Comparison of ENCODE assay signal across 1 cellular context in the genomic region with DNA sequence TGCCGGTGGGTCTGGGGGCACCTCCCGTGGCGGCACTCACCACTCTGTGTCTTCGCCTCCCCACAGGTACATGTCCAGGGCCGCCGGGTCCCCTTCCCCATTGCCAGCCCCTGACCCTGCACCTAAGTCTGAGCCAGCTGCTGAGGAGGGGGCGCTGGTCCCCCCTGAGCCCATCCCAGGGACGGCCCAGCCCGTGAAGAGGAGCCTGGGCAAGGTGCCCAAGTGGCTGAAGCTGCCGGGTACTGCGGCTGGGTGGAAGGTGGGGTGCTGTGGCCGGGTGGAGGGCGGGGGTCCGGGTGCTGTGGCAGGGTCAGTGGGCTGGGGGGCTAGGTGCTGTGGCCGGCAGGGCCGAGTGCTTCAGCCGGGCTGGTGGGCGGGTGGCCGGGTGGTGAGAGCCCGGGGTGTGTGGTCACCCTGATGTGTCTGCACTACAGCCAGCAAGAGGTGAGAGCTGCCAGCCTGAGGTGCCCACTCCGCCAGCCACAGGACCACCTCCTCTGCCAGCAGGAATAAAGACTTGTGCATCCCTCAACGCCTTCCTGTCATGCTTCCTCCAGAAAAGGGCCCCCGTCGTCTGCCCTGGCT.
TF ChIP-seq lines count a peak whose summit lies in the region.

No MANE protein-coding gene starts in this region.

TF ChIP-seq in HCT116, 20 proteins besides CTCF, POLR2A, EP300 and RAD21:
- TF ChIP-seq, protein P1, sequence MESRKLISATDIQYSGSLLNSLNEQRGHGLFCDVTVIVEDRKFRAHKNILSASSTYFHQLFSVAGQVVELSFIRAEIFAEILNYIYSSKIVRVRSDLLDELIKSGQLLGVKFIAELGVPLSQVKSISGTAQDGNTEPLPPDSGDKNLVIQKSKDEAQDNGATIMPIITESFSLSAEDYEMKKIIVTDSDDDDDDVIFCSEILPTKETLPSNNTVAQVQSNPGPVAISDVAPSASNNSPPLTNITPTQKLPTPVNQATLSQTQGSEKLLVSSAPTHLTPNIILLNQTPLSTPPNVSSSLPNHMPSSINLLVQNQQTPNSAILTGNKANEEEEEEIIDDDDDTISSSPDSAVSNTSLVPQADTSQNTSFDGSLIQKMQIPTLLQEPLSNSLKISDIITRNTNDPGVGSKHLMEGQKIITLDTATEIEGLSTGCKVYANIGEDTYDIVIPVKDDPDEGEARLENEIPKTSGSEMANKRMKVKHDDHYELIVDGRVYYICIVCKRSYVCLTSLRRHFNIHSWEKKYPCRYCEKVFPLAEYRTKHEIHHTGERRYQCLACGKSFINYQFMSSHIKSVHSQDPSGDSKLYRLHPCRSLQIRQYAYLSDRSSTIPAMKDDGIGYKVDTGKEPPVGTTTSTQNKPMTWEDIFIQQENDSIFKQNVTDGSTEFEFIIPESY (IDR thresholded peaks at IDR 0.05; ENCODE audit: extremely low read depth, insufficient replicate concordance, low read length) = no peak
- no peak for TF ChIP-seq YY1 (IDR thresholded peaks at IDR 0.05; ENCODE audit: extremely low read depth, insufficient replicate concordance, low read depth, low read length)
- no peak for TF ChIP-seq TCF7L2 (IDR thresholded peaks at IDR 0.05; ENCODE audit: borderline replicate concordance, extremely low read depth, insufficient read depth, insufficient read length)
- no peak for TF ChIP-seq EGR1 (IDR thresholded peaks at IDR 0.05; ENCODE audit: low read depth)
- no peak for TF ChIP-seq CEBPB (IDR thresholded peaks at IDR 0.05; ENCODE audit: low read depth)
- TF ChIP-seq, protein P2, sequence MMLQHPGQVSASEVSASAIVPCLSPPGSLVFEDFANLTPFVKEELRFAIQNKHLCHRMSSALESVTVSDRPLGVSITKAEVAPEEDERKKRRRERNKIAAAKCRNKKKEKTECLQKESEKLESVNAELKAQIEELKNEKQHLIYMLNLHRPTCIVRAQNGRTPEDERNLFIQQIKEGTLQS (IDR thresholded peaks at IDR 0.05) = no peak
- no peak for TF ChIP-seq ZNF274 (IDR thresholded peaks at IDR 0.05; ENCODE audit: low read depth, low read length)
- TF ChIP-seq ELF1 (IDR thresholded peaks at IDR 0.05; ENCODE audit: borderline replicate concordance, low read depth) = no peak
- TF ChIP-seq, protein P3, sequence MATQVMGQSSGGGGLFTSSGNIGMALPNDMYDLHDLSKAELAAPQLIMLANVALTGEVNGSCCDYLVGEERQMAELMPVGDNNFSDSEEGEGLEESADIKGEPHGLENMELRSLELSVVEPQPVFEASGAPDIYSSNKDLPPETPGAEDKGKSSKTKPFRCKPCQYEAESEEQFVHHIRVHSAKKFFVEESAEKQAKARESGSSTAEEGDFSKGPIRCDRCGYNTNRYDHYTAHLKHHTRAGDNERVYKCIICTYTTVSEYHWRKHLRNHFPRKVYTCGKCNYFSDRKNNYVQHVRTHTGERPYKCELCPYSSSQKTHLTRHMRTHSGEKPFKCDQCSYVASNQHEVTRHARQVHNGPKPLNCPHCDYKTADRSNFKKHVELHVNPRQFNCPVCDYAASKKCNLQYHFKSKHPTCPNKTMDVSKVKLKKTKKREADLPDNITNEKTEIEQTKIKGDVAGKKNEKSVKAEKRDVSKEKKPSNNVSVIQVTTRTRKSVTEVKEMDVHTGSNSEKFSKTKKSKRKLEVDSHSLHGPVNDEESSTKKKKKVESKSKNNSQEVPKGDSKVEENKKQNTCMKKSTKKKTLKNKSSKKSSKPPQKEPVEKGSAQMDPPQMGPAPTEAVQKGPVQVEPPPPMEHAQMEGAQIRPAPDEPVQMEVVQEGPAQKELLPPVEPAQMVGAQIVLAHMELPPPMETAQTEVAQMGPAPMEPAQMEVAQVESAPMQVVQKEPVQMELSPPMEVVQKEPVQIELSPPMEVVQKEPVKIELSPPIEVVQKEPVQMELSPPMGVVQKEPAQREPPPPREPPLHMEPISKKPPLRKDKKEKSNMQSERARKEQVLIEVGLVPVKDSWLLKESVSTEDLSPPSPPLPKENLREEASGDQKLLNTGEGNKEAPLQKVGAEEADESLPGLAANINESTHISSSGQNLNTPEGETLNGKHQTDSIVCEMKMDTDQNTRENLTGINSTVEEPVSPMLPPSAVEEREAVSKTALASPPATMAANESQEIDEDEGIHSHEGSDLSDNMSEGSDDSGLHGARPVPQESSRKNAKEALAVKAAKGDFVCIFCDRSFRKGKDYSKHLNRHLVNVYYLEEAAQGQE (IDR thresholded peaks at IDR 0.05; ENCODE audit: low read depth) = no peak
- TF ChIP-seq SIN3A (IDR thresholded peaks at IDR 0.05; ENCODE audit: low read depth) = no peak
- no peak for TF ChIP-seq EZH2 (IDR thresholded peaks at IDR 0.05)
- TF ChIP-seq SP1 (IDR thresholded peaks at IDR 0.05; ENCODE audit: low read depth) = no peak
- no peak for TF ChIP-seq FOSL1 (IDR thresholded peaks at IDR 0.05; ENCODE audit: low read depth)
- TF ChIP-seq EZH2phosphoT487 (IDR thresholded peaks at IDR 0.05; ENCODE audit: borderline replicate concordance) = no peak
- TF ChIP-seq JUND (IDR thresholded peaks at IDR 0.05) = no peak
- no peak for TF ChIP-seq ZFX (IDR thresholded peaks at IDR 0.05)
- TF ChIP-seq POLR2AphosphoS5 (IDR thresholded peaks at IDR 0.05; ENCODE audit: low read depth, low read length) = no peak
- TF ChIP-seq SRF (IDR thresholded peaks at IDR 0.05; ENCODE audit: low read depth) = no peak
- TF ChIP-seq, protein P4, sequence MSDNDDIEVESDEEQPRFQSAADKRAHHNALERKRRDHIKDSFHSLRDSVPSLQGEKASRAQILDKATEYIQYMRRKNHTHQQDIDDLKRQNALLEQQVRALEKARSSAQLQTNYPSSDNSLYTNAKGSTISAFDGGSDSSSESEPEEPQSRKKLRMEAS (IDR thresholded peaks at IDR 0.05) = no peak
- no peak for TF ChIP-seq CBX3 (IDR thresholded peaks at IDR 0.05; ENCODE audit: low read depth)
